2 cellular contexts compared by ENCODE assay signal in the genomic region with DNA sequence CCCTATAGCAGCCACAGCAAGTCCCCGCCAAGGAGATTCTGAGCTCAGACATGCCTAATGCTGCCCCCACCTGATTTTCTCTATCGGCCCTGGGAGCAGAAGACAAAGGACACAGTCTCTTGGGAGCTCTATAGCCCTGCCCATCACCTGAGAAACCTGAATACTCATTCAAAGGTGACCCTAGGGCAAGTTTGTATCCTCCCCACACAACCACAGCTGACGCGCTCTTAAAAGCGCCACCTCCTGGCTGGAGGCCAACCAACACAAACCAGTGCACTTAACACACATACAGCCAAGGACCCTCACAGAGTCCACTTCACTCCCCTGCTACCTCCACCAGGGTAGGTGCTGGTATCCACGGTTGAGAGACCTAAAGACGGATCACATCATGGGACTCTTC.
A peak's percentile ranks its signal among the peaks of the same experiment; 100 is the strongest.
TF ChIP-seq lines count a peak whose summit lies in the region.

No MANE protein-coding gene starts in this region.

TF ChIP-seq in HepG2, 621 proteins besides CTCF, POLR2A, EP300 and RAD21:
- TF ChIP-seq, protein P1, sequence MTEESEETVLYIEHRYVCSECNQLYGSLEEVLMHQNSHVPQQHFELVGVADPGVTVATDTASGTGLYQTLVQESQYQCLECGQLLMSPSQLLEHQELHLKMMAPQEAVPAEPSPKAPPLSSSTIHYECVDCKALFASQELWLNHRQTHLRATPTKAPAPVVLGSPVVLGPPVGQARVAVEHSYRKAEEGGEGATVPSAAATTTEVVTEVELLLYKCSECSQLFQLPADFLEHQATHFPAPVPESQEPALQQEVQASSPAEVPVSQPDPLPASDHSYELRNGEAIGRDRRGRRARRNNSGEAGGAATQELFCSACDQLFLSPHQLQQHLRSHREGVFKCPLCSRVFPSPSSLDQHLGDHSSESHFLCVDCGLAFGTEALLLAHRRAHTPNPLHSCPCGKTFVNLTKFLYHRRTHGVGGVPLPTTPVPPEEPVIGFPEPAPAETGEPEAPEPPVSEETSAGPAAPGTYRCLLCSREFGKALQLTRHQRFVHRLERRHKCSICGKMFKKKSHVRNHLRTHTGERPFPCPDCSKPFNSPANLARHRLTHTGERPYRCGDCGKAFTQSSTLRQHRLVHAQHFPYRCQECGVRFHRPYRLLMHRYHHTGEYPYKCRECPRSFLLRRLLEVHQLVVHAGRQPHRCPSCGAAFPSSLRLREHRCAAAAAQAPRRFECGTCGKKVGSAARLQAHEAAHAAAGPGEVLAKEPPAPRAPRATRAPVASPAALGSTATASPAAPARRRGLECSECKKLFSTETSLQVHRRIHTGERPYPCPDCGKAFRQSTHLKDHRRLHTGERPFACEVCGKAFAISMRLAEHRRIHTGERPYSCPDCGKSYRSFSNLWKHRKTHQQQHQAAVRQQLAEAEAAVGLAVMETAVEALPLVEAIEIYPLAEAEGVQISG (CRISPR knock-in tag; IDR thresholded peaks at IDR 0.05), result peak; percentile 89
- TF ChIP-seq SRF (IDR thresholded peaks at IDR 0.05; ENCODE audit: low read depth, low read length), result no peak

TF ChIP-seq in WTC11, 78 proteins besides CTCF, POLR2A, EP300 and RAD21:
- no peak for TF ChIP-seq ZNF138 (CRISPR knock-in tag; conservative IDR thresholded peaks at IDR 0.05)
- TF ChIP-seq SP1 (CRISPR knock-in tag; conservative IDR thresholded peaks at IDR 0.05), result no peak
